In the genomic region with DNA sequence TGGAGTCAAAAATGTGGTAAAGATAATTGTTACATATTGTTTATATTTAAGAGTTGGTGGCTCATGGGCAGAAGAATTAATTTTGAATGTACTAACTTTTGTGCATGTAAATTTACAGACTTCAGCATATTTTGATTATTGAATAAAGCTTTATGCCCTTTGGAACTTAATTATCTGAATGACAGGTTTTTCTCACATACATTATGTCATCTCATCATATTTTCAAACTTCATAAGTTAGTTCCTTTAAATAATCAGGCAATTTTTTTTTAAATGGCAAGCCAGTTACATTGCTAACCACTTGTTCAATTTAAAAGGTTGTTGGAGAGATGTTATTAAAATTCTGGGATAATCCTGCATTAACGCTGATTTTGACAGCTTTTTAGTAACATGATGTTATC, we compare ENCODE assay signal across 19 cellular contexts.
DNase-seq lines count a peak whose midpoint lies in the region; ATAC-seq, FAIRE-seq and TF ChIP-seq lines count a peak whose summit lies in the region.
"Had no signal": no experiment of that assay in that cellular context is flagged by ENCODE, and none has a peak within 500 bp of the region (broad histone marks: within the 10 kb centered on the region; RNA-seq: fewer than 3 reads in every experiment).

No MANE protein-coding gene starts in this region.

- CTCF ChIA-PET in IMR-90 (lab: Yijun Ruan, JAX) (no interaction called here), K562 (lab: Yijun Ruan, JAX; ENCODE audit: low intra/inter-chr PET ratio) (no interaction called here)

- no peak overlapping the region for H2BK15ac ChIP-seq in IMR-90 (ENCODE audit: low read depth, low read length)

- dilution Hi-C loops in IMR-90 (cut with HindIII; ENCODE audit: low sequenced_read_pairs, unreplicated experiment) = no loop called here

- DNase-seq in IMR-90 (no peak), K562 (ENCODE audit: extremely low read depth in 1 of 4, low spot score in 3 of 4) (no peak), substantia nigra (lab: John Stamatoyannopoulos, UW) (no peak), trophoblast cell (no peak), NCI-H1105 treated with DMSO at 0.1 percent for 48 hours (lab: John Stamatoyannopoulos, UW) (no peak)
- DNase-seq in effector CD4-positive, alpha-beta T cell = no peak
- DNase-seq: Caco-2; CD4-positive, CD25-positive, alpha-beta regulatory T cell; CD8-positive, alpha-beta T cell; DMS153; DND-41; GM23248; H7; HCEC 1CT had no signal

- H3K79me2 ChIP-seq in K562 (ENCODE audit: control insufficient read depth, insufficient read depth, low read length) (no peaks in the 10 kb centered on the region), trophoblast cell (ENCODE audit: control insufficient read depth, insufficient read depth, low read length, poor library complexity) (no peaks in the 10 kb centered on the region)

- H3K27ac ChIP-seq in IMR-90 (ENCODE audit: insufficient read depth, low read length) (no peak overlapping the region), K562 (ENCODE audit: extremely low read depth, low read depth, low read length) (no peak overlapping the region), substantia nigra (ENCODE audit: low read depth, low read length, poor library complexity, severe bottlenecking) (peak overlapping the region; percentile 97), trophoblast cell (ENCODE audit: low read depth, low read length) (no peak overlapping the region)
- H3K27ac ChIP-seq: BLaER1, C4-2B, GM23248 had no signal

- H3K4me3 ChIP-seq in IMR-90 (ENCODE audit: insufficient read depth, low read depth, low read length) (no peak overlapping the region), K562 (no peak overlapping the region), trophoblast cell (ENCODE audit: low read depth, low read length) (no peak overlapping the region)
- H3K4me3 ChIP-seq: BLaER1, GM23248 had no signal

- no peak for FAIRE-seq in K562 (lab: Jason Lieb, UNC)
- FAIRE-seq: GM12892, GM19239, H1 had no signal

- in situ Hi-C loops in IMR-90 (cut with MboI; ENCODE audit: low sequenced_read_pairs) = no loop called here
- in situ Hi-C loops in K562 (cut with MboI) = no loop called here

- H3K4me2 ChIP-seq in IMR-90 (ENCODE audit: low read depth, low read length) = no peak overlapping the region
- no peak overlapping the region for H3K4me2 ChIP-seq in K562 (ENCODE audit: insufficient read depth, low read length)
- H3K4me2 ChIP-seq in trophoblast cell (ENCODE audit: low read length) = no peak overlapping the region
- H3K4me2 ChIP-seq: BLaER1 had no signal

- H2AFZ ChIP-seq in IMR-90 (replicated peaks; ENCODE audit: low read length, poor library complexity) = no peak overlapping the region
- H2AFZ ChIP-seq in K562 (ENCODE audit: low read depth, low read length) = no peak overlapping the region
- H2AFZ ChIP-seq in trophoblast cell (ENCODE audit: insufficient read depth, low read length, poor library complexity) = no peak overlapping the region
- H2AFZ ChIP-seq: GM23248 had no signal

- no TSS peak for BruUV-seq in IMR-90 (replicated peaks; lab: Mats Ljungman, UMichigan)
- no TSS peak for BruUV-seq in K562 (replicated peaks; lab: Mats Ljungman, UMichigan)

- H4K91ac ChIP-seq in IMR-90 (ENCODE audit: insufficient read depth, low read depth, low read length) (no peak overlapping the region), trophoblast cell (ENCODE audit: low read depth, low read length) (no peak overlapping the region)

- H2BK20ac ChIP-seq in IMR-90 (ENCODE audit: low read depth, low read length) = no peak overlapping the region

- TF ChIP-seq POLR2A in IMR-90 (IDR thresholded peaks at IDR 0.05; ENCODE audit: low read depth, low read length) (no peak), K562 (conservative IDR thresholded peaks at IDR 0.05) (no peak)

- TF ChIP-seq CTCF in IMR-90 (conservative IDR thresholded peaks at IDR 0.05; ENCODE audit: low read depth, low read length) = no peak
- TF ChIP-seq CTCF in K562 (IDR thresholded peaks at IDR 0.05 in 2 of 3, conservative IDR thresholded peaks at IDR 0.05 in 1 of 3; ENCODE audit: insufficient read depth in 2 of 3, low read depth in 1 of 3, low read length in 3 of 3) = no peak

- no peaks in the 10 kb centered on the region for H3K79me1 ChIP-seq in IMR-90 (ENCODE audit: low read depth in 1 of 2, low read length in 2 of 2)
- no peaks in the 10 kb centered on the region for H3K79me1 ChIP-seq in trophoblast cell (ENCODE audit: low read length)

- H3K9me3 ChIP-seq in IMR-90 (ENCODE audit: control insufficient read depth, insufficient read depth, low read length) = no peaks in the 10 kb centered on the region
- no peaks in the 10 kb centered on the region for H3K9me3 ChIP-seq in K562 (replicated peaks; ENCODE audit: control insufficient read depth, insufficient read depth, low read depth, low read length)
- no peaks in the 10 kb centered on the region for H3K9me3 ChIP-seq in trophoblast cell (ENCODE audit: insufficient read depth, low read depth, low read length)
- H3K9me3 ChIP-seq: BLaER1, Caco-2 had no signal

- no peaks in the 10 kb centered on the region for H3K36me3 ChIP-seq in IMR-90 (ENCODE audit: control insufficient read depth, insufficient read depth, low read length)
- H3K36me3 ChIP-seq in K562 (ENCODE audit: control insufficient read depth, insufficient read depth, low read length) = no peaks in the 10 kb centered on the region
- no peaks in the 10 kb centered on the region for H3K36me3 ChIP-seq in trophoblast cell (ENCODE audit: control insufficient read depth in 1 of 2, insufficient read depth in 2 of 2, low read length in 2 of 2)
- H3K36me3 ChIP-seq: BLaER1 had no signal

- no peak overlapping the region for H3K14ac ChIP-seq in IMR-90 (replicated peaks; ENCODE audit: low read depth, low read length)
- no peak overlapping the region for H3K14ac ChIP-seq in trophoblast cell (ENCODE audit: low read length)

- H2BK5ac ChIP-seq in IMR-90 (ENCODE audit: low read depth, low read length, poor library complexity, severe bottlenecking) (no peak overlapping the region), trophoblast cell (ENCODE audit: low read depth, low read length, poor library complexity) (no peak overlapping the region)

- H2BK12ac ChIP-seq in trophoblast cell (ENCODE audit: low read length) = no peak overlapping the region

- no peaks in the 10 kb centered on the region for H4K20me1 ChIP-seq in IMR-90 (ENCODE audit: insufficient read depth, low read length)
- no peaks in the 10 kb centered on the region for H4K20me1 ChIP-seq in K562 (replicated peaks; ENCODE audit: control insufficient read depth, insufficient read depth, low read length)
- H4K20me1 ChIP-seq: BLaER1 had no signal

- H3K4ac ChIP-seq in IMR-90 (ENCODE audit: low read depth, low read length) (no peak overlapping the region), trophoblast cell (ENCODE audit: low read depth, low read length) (no peak overlapping the region)

- no peak for ATAC-seq in IMR-90 (ENCODE audit: low read depth)
- ATAC-seq in K562 = no peak
- ATAC-seq: CD8-positive, alpha-beta T cell had no signal

- POLR2A ChIA-PET in IMR-90 (lab: Charles Lee; ENCODE audit: unreplicated experiment) (no interaction called here), K562 (lab: Yijun Ruan, JAX) (no interaction called here)

- no peak for TF ChIP-seq EP300 in K562 (IDR thresholded peaks at IDR 0.05; ENCODE audit: low read length)

- H4K8ac ChIP-seq in IMR-90 (ENCODE audit: low read depth in 2 of 2, low read length in 2 of 2) (no peak overlapping the region), trophoblast cell (ENCODE audit: low read depth, low read length) (no peak overlapping the region)

- H3K9me1 ChIP-seq in IMR-90 (ENCODE audit: insufficient read depth, low read length) (no peaks in the 10 kb centered on the region), K562 (ENCODE audit: control insufficient read depth, insufficient read depth, low read length) (no peaks in the 10 kb centered on the region)

- no peak overlapping the region for H3K9ac ChIP-seq in IMR-90 (ENCODE audit: low read depth, low read length)
- H3K9ac ChIP-seq in K562 (ENCODE audit: insufficient read depth in 1 of 2, low read depth in 2 of 2, low read length in 2 of 2) = no peak overlapping the region
- H3K9ac ChIP-seq in trophoblast cell (ENCODE audit: low read length) = no peak overlapping the region
- H3K9ac ChIP-seq: BLaER1, GM23248 had no signal

- intact Hi-C loops in IMR-90 (cut with micrococcal nuclease) (no loop called here), K562 (cut with micrococcal nuclease) (no loop called here)

- no peak overlapping the region for H2AK9ac ChIP-seq in IMR-90 (replicated peaks; ENCODE audit: low read depth, low read length, poor library complexity)

- H3K23ac ChIP-seq in IMR-90 (ENCODE audit: low read depth, low read length) = no peak overlapping the region
- H3K23ac ChIP-seq in trophoblast cell (ENCODE audit: low read length) = no peak overlapping the region

- no peaks in the 10 kb centered on the region for H3K4me1 ChIP-seq in IMR-90 (ENCODE audit: control insufficient read depth, insufficient read depth, low read length)
- H3K4me1 ChIP-seq in K562 (replicated peaks in 1 of 2; ENCODE audit: control insufficient read depth in 2 of 2, insufficient read depth in 2 of 2, low read length in 2 of 2) = no peaks in the 10 kb centered on the region
- no peaks in the 10 kb centered on the region for H3K4me1 ChIP-seq in trophoblast cell (ENCODE audit: control insufficient read depth in 1 of 2, insufficient read depth in 2 of 2, low read length in 2 of 2)
- H3K4me1 ChIP-seq: BLaER1, Caco-2 had no signal

- no peak overlapping the region for H3K18ac ChIP-seq in IMR-90 (ENCODE audit: low read depth, low read length)
- no peak overlapping the region for H3K18ac ChIP-seq in trophoblast cell (ENCODE audit: low read length)

- no peak overlapping the region for H2BK120ac ChIP-seq in IMR-90 (ENCODE audit: low read depth, low read length)
- no peak overlapping the region for H2BK120ac ChIP-seq in trophoblast cell (ENCODE audit: insufficient read depth, low read length, poor library complexity)

- no peak for TF ChIP-seq RAD21 in IMR-90 (IDR thresholded peaks at IDR 0.05; ENCODE audit: low read length)
- no peak for TF ChIP-seq RAD21 in K562 (CRISPR knock-in tag; conservative IDR thresholded peaks at IDR 0.05 in 1 of 2, IDR thresholded peaks at IDR 0.05 in 1 of 2)

- H2AK5ac ChIP-seq in IMR-90 (ENCODE audit: low read depth, low read length) (no peak overlapping the region), trophoblast cell (ENCODE audit: low read length) (no peak overlapping the region)

- no peak overlapping the region for H4K5ac ChIP-seq in IMR-90 (ENCODE audit: low read depth, low read length)

- no CpG with 5 or more reads among the region's 1 CpG for WGBS in IMR-90 (ENCODE audit: extremely low coverage in 2 of 2, insufficient read length in 1 of 2), 2 experiments
- WGBS in K562 (ENCODE audit: insufficient coverage, low coverage, missing lambda C conversion rate) = 5% methylated on average over 1 of the region's 1 CpG
- WGBS in trophoblast cell (ENCODE audit: extremely low coverage, insufficient coverage, insufficient read length) = no CpG with 5 or more reads among the region's 1 CpG

- H3K27me3 ChIP-seq in IMR-90 (ENCODE audit: control insufficient read depth, insufficient read depth, low read length) = no peaks in the 10 kb centered on the region
- no peaks in the 10 kb centered on the region for H3K27me3 ChIP-seq in K562 (ENCODE audit: control insufficient read depth in 2 of 2, insufficient read depth in 2 of 2, low read length in 2 of 2)
- no peaks in the 10 kb centered on the region for H3K27me3 ChIP-seq in trophoblast cell (ENCODE audit: insufficient read depth, low read length)
- H3K27me3 ChIP-seq: BLaER1 had no signal

- no peak overlapping the region for H3K56ac ChIP-seq in IMR-90 (ENCODE audit: extremely low read depth, insufficient read depth, low read length)

- no peak overlapping the region for H4K12ac ChIP-seq in trophoblast cell (ENCODE audit: low read depth, low read length)
